Comparison of ENCODE assay signal across 1 cellular context in the genomic region with DNA sequence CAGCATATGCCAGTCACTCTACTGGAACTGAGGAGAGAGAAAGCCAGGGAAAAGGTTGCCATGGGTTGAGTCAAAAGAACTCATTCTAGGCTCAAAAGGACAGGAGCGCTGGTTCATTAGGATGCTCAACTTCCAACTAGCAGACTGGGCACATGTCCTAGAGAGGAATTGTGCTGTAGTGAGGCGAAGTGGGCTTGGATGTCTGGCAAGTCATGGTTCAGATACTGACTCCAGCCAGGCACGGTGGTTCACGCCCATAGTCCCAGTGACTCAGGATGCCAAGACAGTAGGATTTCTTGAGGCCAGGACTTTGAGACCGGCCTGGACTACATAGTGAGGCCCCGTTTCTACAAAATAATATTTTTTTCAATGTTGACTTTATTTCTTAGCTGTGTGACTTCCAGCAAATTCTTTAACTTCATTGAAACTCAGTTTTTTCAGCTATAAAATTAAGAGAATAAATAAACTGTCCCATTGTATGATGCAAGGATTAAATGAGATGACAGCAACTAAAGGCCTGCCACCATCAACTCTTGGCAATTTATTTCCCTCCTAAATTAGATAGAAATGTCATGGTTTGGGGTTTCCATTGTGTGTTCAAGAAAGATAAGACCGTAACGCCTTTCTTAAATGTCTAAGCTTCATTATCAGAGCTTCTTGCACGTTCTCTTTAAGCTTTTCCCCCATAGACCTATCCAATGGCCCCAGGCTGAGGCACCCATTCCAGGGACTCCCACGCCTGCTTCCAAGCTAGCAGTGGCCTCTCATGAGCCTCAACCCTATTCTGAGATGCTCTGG.
TF ChIP-seq lines count a peak whose summit lies in the region.

No MANE protein-coding gene starts in this region.

TF ChIP-seq in K562, 482 proteins besides CTCF, POLR2A, EP300 and RAD21 (continued from another document):
- TF ChIP-seq, protein P1, sequence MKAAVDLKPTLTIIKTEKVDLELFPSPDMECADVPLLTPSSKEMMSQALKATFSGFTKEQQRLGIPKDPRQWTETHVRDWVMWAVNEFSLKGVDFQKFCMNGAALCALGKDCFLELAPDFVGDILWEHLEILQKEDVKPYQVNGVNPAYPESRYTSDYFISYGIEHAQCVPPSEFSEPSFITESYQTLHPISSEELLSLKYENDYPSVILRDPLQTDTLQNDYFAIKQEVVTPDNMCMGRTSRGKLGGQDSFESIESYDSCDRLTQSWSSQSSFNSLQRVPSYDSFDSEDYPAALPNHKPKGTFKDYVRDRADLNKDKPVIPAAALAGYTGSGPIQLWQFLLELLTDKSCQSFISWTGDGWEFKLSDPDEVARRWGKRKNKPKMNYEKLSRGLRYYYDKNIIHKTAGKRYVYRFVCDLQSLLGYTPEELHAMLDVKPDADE (conservative IDR thresholded peaks at IDR 0.05; ENCODE audit: control insufficient read depth, low read depth, low read length), result no peak
- TF ChIP-seq RCOR1 (IDR thresholded peaks at IDR 0.05; ENCODE audit: borderline replicate concordance in 1 of 2, low read depth in 2 of 2, low read length in 2 of 2), result 0 out of 4 replicates have a peak, but pooled peaks of 1 of the 2 experiments have one; percentile 33
- TF ChIP-seq SMAD4 (CRISPR knock-in tag; conservative IDR thresholded peaks at IDR 0.05), result 0 out of 2 replicates have a peak, but pooled peaks have one; percentile 19
- peak; percentile 33; the same call in 1 of the 2 replicates for TF ChIP-seq CBFA2T2 (conservative IDR thresholded peaks at IDR 0.05)
- TF ChIP-seq, protein P2, sequence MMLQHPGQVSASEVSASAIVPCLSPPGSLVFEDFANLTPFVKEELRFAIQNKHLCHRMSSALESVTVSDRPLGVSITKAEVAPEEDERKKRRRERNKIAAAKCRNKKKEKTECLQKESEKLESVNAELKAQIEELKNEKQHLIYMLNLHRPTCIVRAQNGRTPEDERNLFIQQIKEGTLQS (IDR thresholded peaks at IDR 0.05), result peak; percentile 51
- TF ChIP-seq, protein P2 (CRISPR knock-in tag; conservative IDR thresholded peaks at IDR 0.05), result no peak
- TF ChIP-seq TCF3 (CRISPR knock-in tag; IDR thresholded peaks at IDR 0.05), result peak; percentile 75
- no peak for TF ChIP-seq GATAD2B (IDR thresholded peaks at IDR 0.05; ENCODE audit: borderline replicate concordance)
- TF ChIP-seq CXXC5 (CRISPR knock-in tag; IDR thresholded peaks at IDR 0.05), result peak; percentile 37; the same call in 1 of the 2 replicates
- TF ChIP-seq GTF2E2 (tag; IDR thresholded peaks at IDR 0.05), result no peak
- peak in 1 of 2 experiments; percentile 22; a peak in 1 of 4 replicates for TF ChIP-seq TBL1XR1 (IDR thresholded peaks at IDR 0.05; ENCODE audit: low read length in 2 of 2)
- no peak for TF ChIP-seq TFAM (CRISPR knock-in tag; conservative IDR thresholded peaks at IDR 0.05)
- no peak for TF ChIP-seq THRAP3 (IDR thresholded peaks at IDR 0.05; ENCODE audit: borderline replicate concordance)
- peak; percentile 70 for TF ChIP-seq TAL1 (IDR thresholded peaks at IDR 0.05)
- no peak for TF ChIP-seq ZNF445 (CRISPR knock-in tag; IDR thresholded peaks at IDR 0.05; ENCODE audit: low read depth)
- TF ChIP-seq SMARCA4 (IDR thresholded peaks at IDR 0.05), result peak; percentile 33; the same call in 1 of the 2 replicates
- TF ChIP-seq, protein P3, sequence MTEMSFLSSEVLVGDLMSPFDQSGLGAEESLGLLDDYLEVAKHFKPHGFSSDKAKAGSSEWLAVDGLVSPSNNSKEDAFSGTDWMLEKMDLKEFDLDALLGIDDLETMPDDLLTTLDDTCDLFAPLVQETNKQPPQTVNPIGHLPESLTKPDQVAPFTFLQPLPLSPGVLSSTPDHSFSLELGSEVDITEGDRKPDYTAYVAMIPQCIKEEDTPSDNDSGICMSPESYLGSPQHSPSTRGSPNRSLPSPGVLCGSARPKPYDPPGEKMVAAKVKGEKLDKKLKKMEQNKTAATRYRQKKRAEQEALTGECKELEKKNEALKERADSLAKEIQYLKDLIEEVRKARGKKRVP (CRISPR knock-in tag; IDR thresholded peaks at IDR 0.05), result 0 out of 2 replicates have a peak, but pooled peaks have one; percentile 43
- no peak for TF ChIP-seq DDX20 (tag; IDR thresholded peaks at IDR 0.05; ENCODE audit: low read depth)
- TF ChIP-seq CEBPG (CRISPR knock-in tag; IDR thresholded peaks at IDR 0.05), result peak; percentile 26; the same call in 1 of the 2 replicates
- peak in 1 of 2 experiments; percentile 68; a peak in 2 of 4 replicates for TF ChIP-seq CEBPG (tag; conservative IDR thresholded peaks at IDR 0.05 in 1 of 2, IDR thresholded peaks at IDR 0.05 in 1 of 2)
- TF ChIP-seq MEIS2 (IDR thresholded peaks at IDR 0.05; ENCODE audit: partially characterized antibody), result peak; percentile 68
- TF ChIP-seq JUND (IDR thresholded peaks at IDR 0.05; ENCODE audit: borderline replicate concordance, low read depth, low read length), result peak; percentile 6; the same call in 1 of the 2 replicates
- no peak for TF ChIP-seq JUND (tag; IDR thresholded peaks at IDR 0.05; ENCODE audit: borderline replicate concordance, low read depth, low read length)
- TF ChIP-seq, protein P4, sequence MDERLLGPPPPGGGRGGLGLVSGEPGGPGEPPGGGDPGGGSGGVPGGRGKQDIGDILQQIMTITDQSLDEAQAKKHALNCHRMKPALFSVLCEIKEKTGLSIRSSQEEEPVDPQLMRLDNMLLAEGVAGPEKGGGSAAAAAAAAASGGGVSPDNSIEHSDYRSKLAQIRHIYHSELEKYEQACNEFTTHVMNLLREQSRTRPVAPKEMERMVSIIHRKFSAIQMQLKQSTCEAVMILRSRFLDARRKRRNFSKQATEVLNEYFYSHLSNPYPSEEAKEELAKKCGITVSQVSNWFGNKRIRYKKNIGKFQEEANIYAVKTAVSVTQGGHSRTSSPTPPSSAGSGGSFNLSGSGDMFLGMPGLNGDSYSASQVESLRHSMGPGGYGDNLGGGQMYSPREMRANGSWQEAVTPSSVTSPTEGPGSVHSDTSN (CRISPR knock-in tag; IDR thresholded peaks at IDR 0.05; ENCODE audit: low read depth), result no peak
- TF ChIP-seq, protein P4 (tag; conservative IDR thresholded peaks at IDR 0.05; ENCODE audit: low read depth), result 0 out of 2 replicates have a peak, but pooled peaks have one; percentile 5
- TF ChIP-seq TRIM24 (IDR thresholded peaks at IDR 0.05), result peak in 1 of 2 experiments; percentile 39; a peak in 1 of 4 replicates
